Comparison of ENCODE assay signal across 18 cellular contexts in the genomic region with DNA sequence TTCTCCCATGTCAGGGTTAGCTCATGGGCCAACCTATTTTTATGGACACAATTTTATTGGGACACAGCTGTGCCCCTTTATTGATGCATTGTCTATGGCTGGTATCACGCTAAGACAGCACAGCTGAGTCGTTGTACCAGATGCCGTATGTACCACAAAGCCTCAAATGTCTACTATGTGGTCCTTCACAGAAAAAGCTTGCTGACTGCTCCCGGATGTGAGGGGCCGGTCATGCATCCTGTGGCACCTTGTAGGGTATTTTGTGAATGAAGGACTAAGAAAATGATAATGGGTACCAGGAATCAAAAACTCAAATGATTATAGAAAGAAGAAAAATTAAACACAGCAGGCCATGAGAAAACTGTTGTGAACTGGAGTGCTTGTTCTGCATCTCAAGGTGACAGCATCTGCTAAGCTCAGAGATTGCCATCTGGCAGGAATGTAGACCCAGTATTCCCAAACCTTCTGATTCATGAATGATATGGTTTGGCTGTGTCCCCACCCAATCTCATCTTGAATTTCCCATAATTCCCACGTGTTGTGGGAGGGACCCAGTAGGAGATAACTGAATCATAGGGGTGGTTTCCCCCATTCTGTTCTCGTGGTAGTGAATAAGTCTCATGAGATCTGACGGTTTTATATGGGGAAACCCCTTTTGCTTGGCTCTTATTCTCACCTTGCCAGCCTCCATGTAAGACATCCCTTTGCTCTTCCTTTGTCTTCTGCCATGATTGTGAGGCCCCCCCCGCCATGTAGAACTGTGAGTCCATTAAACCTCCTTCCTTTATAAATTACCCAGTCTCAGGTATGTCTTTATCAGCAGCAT.
"Had no signal": no experiment of that assay in that cellular context is flagged by ENCODE, and none has a peak within 500 bp of the region (broad histone marks: within the 10 kb centered on the region; RNA-seq: fewer than 3 reads in every experiment).

No MANE protein-coding gene starts in this region.

- H3K36me3 ChIP-seq: cardiac muscle cell, esophagus squamous epithelium, neural progenitor cell, prostate gland, right atrium auricular region had no signal

- H3K4me1 ChIP-seq: prostate gland had no signal

- H3K4me2 ChIP-seq: neural progenitor cell had no signal

- H3K9me3 ChIP-seq: esophagus squamous epithelium, prostate gland, right atrium auricular region had no signal

- H3K27me3 ChIP-seq: cardiac muscle cell, esophagus squamous epithelium, right atrium auricular region had no signal

- H3K4me3 ChIP-seq: cardiac muscle cell, esophagus squamous epithelium, neural progenitor cell, prostate gland, right atrium auricular region had no signal

- H3K9me3 Mint-ChIP-seq: effector memory CD8-positive, alpha-beta T cell had no signal

- H3K27ac Mint-ChIP-seq: activated CD4-positive, alpha-beta T cell treated with anti-CD3 and anti-CD28 coated beads, Interleukin-2, amount 10 ng/mL, durations not matched to agents 24 days and 14 days; activated naive CD8-positive, alpha-beta T cell; effector memory CD8-positive, alpha-beta T cell; naive thymus-derived CD4-positive, alpha-beta T cell; neural progenitor cell; stimulated activated naive CD8-positive, alpha-beta T cell treated with anti-CD3 and anti-CD28 coated beads, Interleukin-15, amount 100 ng/mL, for 72 hours; type B pancreatic cell; WTC11 had no signal

- H3K27ac ChIP-seq: cardiac muscle cell, esophagus squamous epithelium, neural progenitor cell, prostate gland, right atrium auricular region had no signal

- H3K9ac ChIP-seq: neural progenitor cell had no signal

- ATAC-seq: effector memory CD8-positive, alpha-beta T cell; naive thymus-derived CD4-positive, alpha-beta T cell; stimulated activated naive CD8-positive, alpha-beta T cell treated with anti-CD3 and anti-CD28 coated beads, Interleukin-15, amount 100 ng/mL, for 72 hours; WTC11 had no signal

- H3K36me3 Mint-ChIP-seq: activated naive CD8-positive, alpha-beta T cell had no signal

- DNase-seq: activated CD4-positive, alpha-beta T cell treated with anti-CD3 and anti-CD28 coated beads, Interleukin-2, amount 10 ng/mL, durations not matched to agents 24 days and 14 days; activated effector memory CD4-positive, alpha-beta T cell treated with Interleukin-2 at 50 U/mL for 16 hours; dermis blood vessel endothelial cell; effector memory CD8-positive, alpha-beta T cell; esophagus squamous epithelium; foreskin fibroblast; mesendoderm; naive thymus-derived CD4-positive, alpha-beta T cell; stimulated activated CD4-positive, alpha-beta T cell treated with anti-CD3 and anti-CD28 coated beads, Interleukin-2, amount 100 ng/mL, for 24 hours; stimulated activated naive CD8-positive, alpha-beta T cell treated with anti-CD3 and anti-CD28 coated beads, Interleukin-15, amount 100 ng/mL, for 72 hours; SW 1271 had no signal

- H3K27me3 Mint-ChIP-seq: activated CD4-positive, alpha-beta T cell treated with anti-CD3 and anti-CD28 coated beads, Interleukin-2, amount 10 ng/mL, durations not matched to agents 24 days and 14 days; stimulated activated naive CD8-positive, alpha-beta T cell treated with anti-CD3 and anti-CD28 coated beads, Interleukin-15, amount 100 ng/mL, for 72 hours had no signal

- H3K4me3 Mint-ChIP-seq: activated CD4-positive, alpha-beta T cell treated with anti-CD3 and anti-CD28 coated beads, Interleukin-2, amount 10 ng/mL, durations not matched to agents 24 days and 14 days; activated naive CD8-positive, alpha-beta T cell; effector memory CD8-positive, alpha-beta T cell; naive thymus-derived CD4-positive, alpha-beta T cell; neural progenitor cell; stimulated activated naive CD8-positive, alpha-beta T cell treated with anti-CD3 and anti-CD28 coated beads, Interleukin-15, amount 100 ng/mL, for 72 hours; type B pancreatic cell; WTC11 had no signal

- H2AFZ ChIP-seq: neural progenitor cell had no signal
